ENCODE assay signal across 1 cellular context in the genomic region with DNA sequence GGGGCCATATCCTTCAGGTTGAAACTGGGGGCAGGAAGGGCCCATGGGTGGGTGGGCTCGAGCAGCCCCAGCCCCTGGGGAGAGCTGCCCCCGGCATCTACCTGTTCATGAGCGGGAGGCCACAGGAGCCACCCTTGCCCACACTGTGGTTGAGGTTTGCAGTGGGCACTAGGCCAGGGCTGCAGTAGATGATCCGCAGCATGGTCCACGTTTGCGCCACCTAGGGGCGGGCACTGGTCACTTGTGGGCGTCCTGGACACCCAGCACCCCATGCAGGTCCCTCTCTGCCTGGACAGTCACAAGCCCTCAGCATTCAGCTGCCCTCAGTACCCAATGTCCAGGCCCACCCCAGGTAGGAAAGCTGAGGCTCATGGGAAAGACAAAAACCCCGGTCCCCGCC.
TF ChIP-seq lines count a peak whose summit lies in the region.

No MANE protein-coding gene starts in this region.

TF ChIP-seq in H1, 55 proteins besides CTCF, POLR2A, EP300 and RAD21:
- TF ChIP-seq EGR1 (IDR thresholded peaks at IDR 0.05; ENCODE audit: borderline replicate concordance, low read depth, low read length) (0 out of 2 replicates have a peak, but pooled peaks have one; percentile 48), GABPA (IDR thresholded peaks at IDR 0.05; ENCODE audit: borderline replicate concordance, insufficient read depth, low read length) (peak; percentile 46; the same call in 1 of the 2 replicates), SAP30 (IDR thresholded peaks at IDR 0.05; ENCODE audit: insufficient read depth, insufficient replicate concordance, low read length) (no peak)
- TF ChIP-seq, protein P1, sequence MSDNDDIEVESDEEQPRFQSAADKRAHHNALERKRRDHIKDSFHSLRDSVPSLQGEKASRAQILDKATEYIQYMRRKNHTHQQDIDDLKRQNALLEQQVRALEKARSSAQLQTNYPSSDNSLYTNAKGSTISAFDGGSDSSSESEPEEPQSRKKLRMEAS (IDR thresholded peaks at IDR 0.05): peak; percentile 48; the same call in 1 of the 2 replicates
